1 cellular context compared by ENCODE assay signal in the genomic region with DNA sequence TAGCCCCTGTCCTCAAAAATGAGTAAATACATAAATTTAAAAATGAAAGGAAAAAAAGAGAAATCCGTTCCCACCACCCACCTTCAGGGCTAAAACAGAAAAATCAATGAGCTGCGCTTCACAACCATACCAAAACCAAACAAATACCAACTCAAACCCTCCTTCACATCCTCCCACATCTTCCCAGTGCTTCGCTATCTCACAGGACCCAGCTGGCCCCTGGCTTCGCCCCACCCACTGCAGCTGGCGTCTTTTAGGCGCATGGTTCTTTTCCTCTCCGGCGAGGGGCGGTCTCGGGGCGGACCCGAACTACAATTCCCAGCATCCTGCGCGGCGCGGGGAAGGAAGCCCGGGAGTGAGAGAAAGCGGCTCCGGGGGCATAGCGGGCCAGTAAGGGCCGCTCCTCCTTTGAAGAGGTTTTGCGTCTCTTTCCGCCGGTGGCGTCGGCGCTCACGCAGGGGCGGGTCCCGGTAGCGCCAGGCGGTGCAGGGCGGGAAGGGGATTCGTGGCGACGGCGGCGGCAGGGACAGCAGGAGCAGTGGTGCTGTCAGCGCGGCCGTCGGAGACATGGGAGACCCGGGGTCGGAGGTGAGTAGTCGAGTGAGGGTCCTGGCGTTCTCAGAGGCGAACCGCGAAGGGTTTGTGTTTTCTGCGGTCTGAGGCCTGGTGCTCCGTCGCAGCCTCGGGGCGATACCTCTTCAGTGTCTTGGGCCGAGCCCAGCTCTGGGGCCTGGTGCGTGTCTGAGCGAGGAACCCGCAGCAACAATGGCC.
A peak's percentile ranks its signal among the peaks of the same experiment; 100 is the strongest.
TF ChIP-seq lines count a peak whose summit lies in the region.

A gene with protein sequence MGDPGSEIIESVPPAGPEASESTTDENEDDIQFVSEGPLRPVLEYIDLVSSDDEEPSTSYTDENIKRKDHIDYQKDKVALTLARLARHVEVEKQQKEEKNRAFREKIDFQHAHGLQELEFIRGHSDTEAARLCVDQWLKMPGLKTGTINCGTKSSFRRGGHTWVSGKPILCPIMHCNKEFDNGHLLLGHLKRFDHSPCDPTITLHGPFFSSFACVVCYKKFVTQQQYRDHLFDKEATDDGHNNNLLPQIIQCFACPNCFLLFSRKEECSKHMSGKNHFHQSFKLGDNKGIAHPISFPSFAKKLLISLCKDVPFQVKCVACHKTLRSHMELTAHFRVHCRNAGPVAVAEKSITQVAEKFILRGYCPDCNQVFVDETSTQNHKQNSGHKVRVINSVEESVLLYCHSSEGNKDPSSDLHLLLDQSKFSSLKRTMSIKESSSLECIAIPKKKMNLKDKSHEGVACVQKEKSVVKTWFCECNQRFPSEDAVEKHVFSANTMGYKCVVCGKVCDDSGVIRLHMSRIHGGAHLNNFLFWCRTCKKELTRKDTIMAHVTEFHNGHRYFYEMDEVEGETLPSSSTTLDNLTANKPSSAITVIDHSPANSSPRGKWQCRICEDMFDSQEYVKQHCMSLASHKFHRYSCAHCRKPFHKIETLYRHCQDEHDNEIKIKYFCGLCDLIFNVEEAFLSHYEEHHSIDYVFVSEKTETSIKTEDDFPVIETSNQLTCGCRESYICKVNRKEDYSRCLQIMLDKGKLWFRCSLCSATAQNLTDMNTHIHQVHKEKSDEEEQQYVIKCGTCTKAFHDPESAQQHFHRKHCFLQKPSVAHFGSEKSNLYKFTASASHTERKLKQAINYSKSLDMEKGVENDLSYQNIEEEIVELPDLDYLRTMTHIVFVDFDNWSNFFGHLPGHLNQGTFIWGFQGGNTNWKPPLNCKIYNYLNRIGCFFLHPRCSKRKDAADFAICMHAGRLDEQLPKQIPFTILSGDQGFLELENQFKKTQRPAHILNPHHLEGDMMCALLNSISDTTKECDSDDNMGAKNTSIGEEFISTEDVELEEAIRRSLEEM (plus strand): TSS at position 502 of the 771 bp plus-strand sequence. CDS start 66 bp downstream, at position 568.

TF ChIP-seq in HepG2, 621 proteins besides CTCF, POLR2A, EP300 and RAD21 (continued from another document and continues in another):
- TF ChIP-seq, protein P1, sequence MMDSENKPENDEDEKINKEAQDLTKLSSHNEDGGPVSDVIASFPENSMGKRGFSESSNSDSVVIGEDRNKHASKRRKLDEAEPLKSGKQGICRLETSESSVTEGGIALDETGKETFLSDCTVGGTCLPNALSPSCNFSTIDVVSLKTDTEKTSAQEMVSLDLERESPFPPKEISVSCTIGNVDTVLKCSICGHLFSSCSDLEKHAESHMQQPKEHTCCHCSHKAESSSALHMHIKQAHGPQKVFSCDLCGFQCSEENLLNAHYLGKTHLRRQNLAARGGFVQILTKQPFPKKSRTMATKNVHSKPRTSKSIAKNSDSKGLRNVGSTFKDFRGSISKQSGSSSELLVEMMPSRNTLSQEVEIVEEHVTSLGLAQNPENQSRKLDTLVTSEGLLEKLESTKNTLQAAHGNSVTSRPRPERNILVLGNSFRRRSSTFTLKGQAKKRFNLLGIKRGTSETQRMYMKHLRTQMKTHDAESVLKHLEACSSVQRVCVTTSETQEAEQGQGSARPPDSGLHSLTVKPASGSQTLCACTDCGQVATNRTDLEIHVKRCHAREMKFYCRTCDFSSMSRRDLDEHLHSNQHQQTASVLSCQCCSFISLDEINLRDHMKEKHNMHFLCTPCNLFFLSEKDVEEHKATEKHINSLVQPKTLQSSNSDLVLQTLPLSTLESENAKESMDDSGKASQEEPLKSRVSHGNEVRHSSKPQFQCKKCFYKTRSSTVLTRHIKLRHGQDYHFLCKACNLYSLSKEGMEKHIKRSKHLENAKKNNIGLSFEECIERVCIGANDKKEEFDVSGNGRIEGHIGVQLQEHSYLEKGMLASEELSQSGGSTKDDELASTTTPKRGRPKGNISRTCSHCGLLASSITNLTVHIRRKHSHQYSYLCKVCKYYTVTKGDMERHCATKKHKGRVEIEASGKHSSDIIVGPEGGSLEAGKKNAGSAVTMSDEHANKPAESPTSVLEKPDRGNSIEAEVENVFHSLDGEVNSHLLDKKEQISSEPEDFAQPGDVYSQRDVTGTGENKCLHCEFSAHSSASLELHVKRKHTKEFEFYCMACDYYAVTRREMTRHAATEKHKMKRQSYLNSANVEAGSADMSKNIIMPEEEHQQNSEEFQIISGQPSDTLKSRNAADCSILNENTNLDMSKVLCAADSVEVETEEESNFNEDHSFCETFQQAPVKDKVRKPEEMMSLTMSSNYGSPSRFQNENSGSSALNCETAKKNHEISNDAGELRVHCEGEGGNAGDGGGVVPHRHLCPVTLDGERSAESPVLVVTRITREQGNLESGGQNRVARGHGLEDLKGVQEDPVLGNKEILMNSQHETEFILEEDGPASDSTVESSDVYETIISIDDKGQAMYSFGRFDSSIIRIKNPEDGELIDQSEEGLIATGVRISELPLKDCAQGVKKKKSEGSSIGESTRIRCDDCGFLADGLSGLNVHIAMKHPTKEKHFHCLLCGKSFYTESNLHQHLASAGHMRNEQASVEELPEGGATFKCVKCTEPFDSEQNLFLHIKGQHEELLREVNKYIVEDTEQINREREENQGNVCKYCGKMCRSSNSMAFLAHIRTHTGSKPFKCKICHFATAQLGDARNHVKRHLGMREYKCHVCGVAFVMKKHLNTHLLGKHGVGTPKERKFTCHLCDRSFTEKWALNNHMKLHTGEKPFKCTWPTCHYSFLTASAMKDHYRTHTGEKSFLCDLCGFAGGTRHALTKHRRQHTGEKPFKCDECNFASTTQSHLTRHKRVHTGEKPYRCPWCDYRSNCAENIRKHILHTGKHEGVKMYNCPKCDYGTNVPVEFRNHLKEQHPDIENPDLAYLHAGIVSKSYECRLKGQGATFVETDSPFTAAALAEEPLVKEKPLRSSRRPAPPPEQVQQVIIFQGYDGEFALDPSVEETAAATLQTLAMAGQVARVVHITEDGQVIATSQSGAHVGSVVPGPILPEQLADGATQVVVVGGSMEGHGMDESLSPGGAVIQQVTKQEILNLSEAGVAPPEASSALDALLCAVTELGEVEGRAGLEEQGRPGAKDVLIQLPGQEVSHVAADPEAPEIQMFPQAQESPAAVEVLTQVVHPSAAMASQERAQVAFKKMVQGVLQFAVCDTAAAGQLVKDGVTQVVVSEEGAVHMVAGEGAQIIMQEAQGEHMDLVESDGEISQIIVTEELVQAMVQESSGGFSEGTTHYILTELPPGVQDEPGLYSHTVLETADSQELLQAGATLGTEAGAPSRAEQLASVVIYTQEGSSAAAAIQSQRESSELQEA (CRISPR knock-in tag; IDR thresholded peaks at IDR 0.05; ENCODE audit: not compliant biosample characterization): peak; percentile 90
- TF ChIP-seq SKI (IDR thresholded peaks at IDR 0.05; ENCODE audit: partially characterized antibody) (peak; percentile 57), IKZF4 (CRISPR knock-in tag; IDR thresholded peaks at IDR 0.05; ENCODE audit: borderline replicate concordance, low read depth, not compliant biosample characterization) (no peak), ISL2 (CRISPR knock-in tag; IDR thresholded peaks at IDR 0.05) (peak; percentile 73; the same call in 1 of the 2 replicates), ZNF263 (CRISPR knock-in tag; IDR thresholded peaks at IDR 0.05) (peak; percentile 29; the same call in 1 of the 2 replicates), JUND (CRISPR knock-in tag; IDR thresholded peaks at IDR 0.05) (0 out of 2 replicates have a peak, but pooled peaks have one; percentile 27), ZC3H4 (CRISPR knock-in tag; IDR thresholded peaks at IDR 0.05; ENCODE audit: borderline replicate concordance) (no peak), SP1 (IDR thresholded peaks at IDR 0.05) (no peak), SP1 (CRISPR knock-in tag; IDR thresholded peaks at IDR 0.05) (peak; percentile 78; the same call in 1 of the 2 replicates), MAFG (CRISPR knock-in tag; IDR thresholded peaks at IDR 0.05) (no peak), HIVEP1 (CRISPR knock-in tag; IDR thresholded peaks at IDR 0.05) (peak; percentile 75), THAP11 (CRISPR knock-in tag; IDR thresholded peaks at IDR 0.05) (peak; percentile 99), POLR2AphosphoS5 (IDR thresholded peaks at IDR 0.05; ENCODE audit: low read depth, low read length) (peak; percentile 83), ZNF772 (CRISPR knock-in tag; IDR thresholded peaks at IDR 0.05) (peak; percentile 73; the same call in 1 of the 2 replicates), BORCS8-MEF2B (CRISPR knock-in tag; IDR thresholded peaks at IDR 0.05) (peak; percentile 69), FOXC1 (CRISPR knock-in tag; IDR thresholded peaks at IDR 0.05; ENCODE audit: borderline replicate concordance) (peak; percentile 91), TSC22D2 (CRISPR knock-in tag; IDR thresholded peaks at IDR 0.05; ENCODE audit: borderline replicate concordance) (0 out of 2 replicates have a peak, but pooled peaks have one; percentile 74), KDM3A (CRISPR knock-in tag; IDR thresholded peaks at IDR 0.05; ENCODE audit: low read depth) (peak; percentile 86), JARID2 (CRISPR knock-in tag; IDR thresholded peaks at IDR 0.05; ENCODE audit: insufficient replicate concordance) (no peak), ZNF7 (CRISPR knock-in tag; IDR thresholded peaks at IDR 0.05) (no peak), ZNF547 (CRISPR knock-in tag; IDR thresholded peaks at IDR 0.05) (no peak; the same call in 1 of the 2 replicates), NCOA2 (CRISPR knock-in tag; IDR thresholded peaks at IDR 0.05) (peak; percentile 67; the same call in 1 of the 2 replicates), SIX1 (CRISPR knock-in tag; IDR thresholded peaks at IDR 0.05; ENCODE audit: borderline replicate concordance) (0 out of 2 replicates have a peak, but pooled peaks have one; percentile 28), CBFB (CRISPR knock-in tag; IDR thresholded peaks at IDR 0.05) (peak; percentile 82), FOXM1 (CRISPR knock-in tag; IDR thresholded peaks at IDR 0.05) (0 out of 2 replicates have a peak, but pooled peaks have one; percentile 11), ZNF589 (CRISPR knock-in tag; conservative IDR thresholded peaks at IDR 0.05) (peak; percentile 57; the same call in 1 of the 2 replicates), ZMYM2 (CRISPR knock-in tag; IDR thresholded peaks at IDR 0.05) (0 out of 2 replicates have a peak, but pooled peaks have one; percentile 54)
- TF ChIP-seq, protein P2, sequence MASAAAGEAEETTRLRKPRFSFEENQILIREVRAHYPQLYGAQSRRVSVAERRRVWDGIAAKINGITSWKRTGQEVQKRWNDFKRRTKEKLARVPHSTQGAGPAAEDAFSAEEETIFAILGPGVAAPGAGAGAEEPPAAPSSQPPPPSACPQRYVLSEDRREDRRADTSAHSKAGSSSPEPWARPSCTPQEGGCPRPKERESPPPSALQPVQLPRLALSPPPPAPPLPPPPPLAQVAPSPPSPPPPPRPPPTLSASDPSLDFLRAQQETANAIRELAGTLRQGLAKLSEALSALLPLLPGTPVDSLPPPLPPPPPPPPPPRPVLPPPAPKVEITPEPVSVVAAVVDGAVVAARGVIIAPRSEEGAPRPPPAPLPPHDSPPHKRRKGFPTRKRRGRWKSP (CRISPR knock-in tag; IDR thresholded peaks at IDR 0.05): peak; percentile 99
- TF ChIP-seq, protein P3, sequence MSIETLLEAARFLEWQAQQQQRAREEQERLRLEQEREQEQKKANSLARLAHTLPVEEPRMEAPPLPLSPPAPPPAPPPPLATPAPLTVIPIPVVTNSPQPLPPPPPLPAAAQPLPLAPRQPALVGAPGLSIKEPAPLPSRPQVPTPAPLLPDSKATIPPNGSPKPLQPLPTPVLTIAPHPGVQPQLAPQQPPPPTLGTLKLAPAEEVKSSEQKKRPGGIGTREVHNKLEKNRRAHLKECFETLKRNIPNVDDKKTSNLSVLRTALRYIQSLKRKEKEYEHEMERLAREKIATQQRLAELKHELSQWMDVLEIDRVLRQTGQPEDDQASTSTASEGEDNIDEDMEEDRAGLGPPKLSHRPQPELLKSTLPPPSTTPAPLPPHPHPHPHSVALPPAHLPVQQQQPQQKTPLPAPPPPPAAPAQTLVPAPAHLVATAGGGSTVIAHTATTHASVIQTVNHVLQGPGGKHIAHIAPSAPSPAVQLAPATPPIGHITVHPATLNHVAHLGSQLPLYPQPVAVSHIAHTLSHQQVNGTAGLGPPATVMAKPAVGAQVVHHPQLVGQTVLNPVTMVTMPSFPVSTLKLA (IDR thresholded peaks at IDR 0.05): peak; percentile 63
- TF ChIP-seq, protein P4, sequence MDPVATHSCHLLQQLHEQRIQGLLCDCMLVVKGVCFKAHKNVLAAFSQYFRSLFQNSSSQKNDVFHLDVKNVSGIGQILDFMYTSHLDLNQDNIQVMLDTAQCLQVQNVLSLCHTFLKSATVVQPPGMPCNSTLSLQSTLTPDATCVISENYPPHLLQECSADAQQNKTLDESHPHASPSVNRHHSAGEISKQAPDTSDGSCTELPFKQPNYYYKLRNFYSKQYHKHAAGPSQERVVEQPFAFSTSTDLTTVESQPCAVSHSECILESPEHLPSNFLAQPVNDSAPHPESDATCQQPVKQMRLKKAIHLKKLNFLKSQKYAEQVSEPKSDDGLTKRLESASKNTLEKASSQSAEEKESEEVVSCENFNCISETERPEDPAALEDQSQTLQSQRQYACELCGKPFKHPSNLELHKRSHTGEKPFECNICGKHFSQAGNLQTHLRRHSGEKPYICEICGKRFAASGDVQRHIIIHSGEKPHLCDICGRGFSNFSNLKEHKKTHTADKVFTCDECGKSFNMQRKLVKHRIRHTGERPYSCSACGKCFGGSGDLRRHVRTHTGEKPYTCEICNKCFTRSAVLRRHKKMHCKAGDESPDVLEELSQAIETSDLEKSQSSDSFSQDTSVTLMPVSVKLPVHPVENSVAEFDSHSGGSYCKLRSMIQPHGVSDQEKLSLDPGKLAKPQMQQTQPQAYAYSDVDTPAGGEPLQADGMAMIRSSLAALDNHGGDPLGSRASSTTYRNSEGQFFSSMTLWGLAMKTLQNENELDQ (CRISPR knock-in tag; IDR thresholded peaks at IDR 0.05; ENCODE audit: borderline replicate concordance): no peak
- TF ChIP-seq, protein P5, sequence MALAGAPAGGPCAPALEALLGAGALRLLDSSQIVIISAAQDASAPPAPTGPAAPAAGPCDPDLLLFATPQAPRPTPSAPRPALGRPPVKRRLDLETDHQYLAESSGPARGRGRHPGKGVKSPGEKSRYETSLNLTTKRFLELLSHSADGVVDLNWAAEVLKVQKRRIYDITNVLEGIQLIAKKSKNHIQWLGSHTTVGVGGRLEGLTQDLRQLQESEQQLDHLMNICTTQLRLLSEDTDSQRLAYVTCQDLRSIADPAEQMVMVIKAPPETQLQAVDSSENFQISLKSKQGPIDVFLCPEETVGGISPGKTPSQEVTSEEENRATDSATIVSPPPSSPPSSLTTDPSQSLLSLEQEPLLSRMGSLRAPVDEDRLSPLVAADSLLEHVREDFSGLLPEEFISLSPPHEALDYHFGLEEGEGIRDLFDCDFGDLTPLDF (CRISPR knock-in tag; IDR thresholded peaks at IDR 0.05): peak; percentile 94
- TF ChIP-seq, protein P6, sequence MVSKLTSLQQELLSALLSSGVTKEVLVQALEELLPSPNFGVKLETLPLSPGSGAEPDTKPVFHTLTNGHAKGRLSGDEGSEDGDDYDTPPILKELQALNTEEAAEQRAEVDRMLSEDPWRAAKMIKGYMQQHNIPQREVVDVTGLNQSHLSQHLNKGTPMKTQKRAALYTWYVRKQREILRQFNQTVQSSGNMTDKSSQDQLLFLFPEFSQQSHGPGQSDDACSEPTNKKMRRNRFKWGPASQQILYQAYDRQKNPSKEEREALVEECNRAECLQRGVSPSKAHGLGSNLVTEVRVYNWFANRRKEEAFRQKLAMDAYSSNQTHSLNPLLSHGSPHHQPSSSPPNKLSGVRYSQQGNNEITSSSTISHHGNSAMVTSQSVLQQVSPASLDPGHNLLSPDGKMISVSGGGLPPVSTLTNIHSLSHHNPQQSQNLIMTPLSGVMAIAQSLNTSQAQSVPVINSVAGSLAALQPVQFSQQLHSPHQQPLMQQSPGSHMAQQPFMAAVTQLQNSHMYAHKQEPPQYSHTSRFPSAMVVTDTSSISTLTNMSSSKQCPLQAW (CRISPR knock-in tag; IDR thresholded peaks at IDR 0.05): peak; percentile 93
